In the genomic region with DNA sequence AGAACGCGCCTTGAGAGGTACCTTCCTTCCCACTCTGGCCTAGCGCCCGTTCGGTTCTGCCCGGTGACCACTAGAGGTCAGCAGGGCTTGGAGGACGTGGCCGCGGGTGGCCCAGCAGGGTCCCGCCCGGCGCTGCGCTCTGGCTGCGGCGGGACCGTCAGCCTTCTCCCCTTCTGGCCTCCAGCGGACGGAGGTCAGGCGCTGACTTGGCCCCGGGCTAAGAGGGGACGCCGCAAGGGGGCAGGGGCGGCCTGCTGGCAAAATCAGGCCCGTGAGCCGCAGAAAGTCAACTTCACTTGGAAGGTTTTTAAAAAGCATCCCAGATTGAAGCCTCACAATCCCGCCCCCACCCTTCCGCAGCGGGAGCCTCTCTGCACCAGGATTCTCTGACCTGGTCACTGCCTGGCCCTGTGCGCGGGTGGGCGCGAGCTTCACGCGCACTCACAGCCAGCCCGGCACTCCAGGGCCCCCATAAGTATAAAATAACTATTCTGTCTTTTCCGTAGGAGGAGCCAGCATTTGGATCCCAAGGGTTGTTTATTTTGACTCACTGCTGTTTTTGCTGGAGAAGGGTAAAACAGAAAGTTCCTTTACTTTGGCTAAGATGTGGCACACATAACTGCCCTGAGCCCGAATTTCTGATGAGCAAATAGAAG, we compare ENCODE assay signal across 8 cellular contexts. TPM values are rescaled to one million over a fixed set of nuclear protein-coding genes. Genes with fewer than 3 reads are reported as not detected.
DNase-seq lines count a peak whose midpoint lies in the region; ATAC-seq and TF ChIP-seq lines count a peak whose summit lies in the region.

No MANE protein-coding gene starts in this region.

- H3K36me3 ChIP-seq in OCI-LY1 (ENCODE audit: insufficient read depth, low read length) (no peaks in the 10 kb centered on the region), fibroblast of lung (ENCODE audit: control insufficient read depth, insufficient read depth, low read length) (no peaks in the 10 kb centered on the region)

- no peaks in the 10 kb centered on the region for H3K27me3 ChIP-seq in OCI-LY1 (ENCODE audit: insufficient read depth, low read length)
- H3K27me3 ChIP-seq in fibroblast of lung (ENCODE audit: control insufficient read depth, insufficient read depth, low read length) = no peaks in the 10 kb centered on the region

- H2AFZ ChIP-seq in OCI-LY1 (ENCODE audit: low read length) = no peak overlapping the region
- no peak overlapping the region for H2AFZ ChIP-seq in fibroblast of lung (ENCODE audit: low read length)

- no peaks in the 10 kb centered on the region for H3F3A ChIP-seq in OCI-LY1 (ENCODE audit: insufficient read depth, low read length)

- H4K20me1 ChIP-seq in OCI-LY1 (ENCODE audit: insufficient read depth, low read length) (no peaks in the 10 kb centered on the region), fibroblast of lung (ENCODE audit: control insufficient read depth, extremely low read depth, insufficient read depth, low read length) (no peaks in the 10 kb centered on the region)

- H3K4me3 Mint-ChIP-seq in naive B cell = peak overlapping the region in 6 of 8 donors; percentile 15 to 79 (median 59)

- TF ChIP-seq CTCF in OCI-LY1 (IDR thresholded peaks at IDR 0.05; ENCODE audit: low read length) (peak; percentile 20; the same call in 1 of the 2 replicates), fibroblast of lung (conservative IDR thresholded peaks at IDR 0.05 in 1 of 2, IDR thresholded peaks at IDR 0.05 in 1 of 2; ENCODE audit: low read depth in 1 of 2, low read length in 2 of 2) (peak; percentile 61 to 70)

- no peaks in the 10 kb centered on the region for H3K36me3 Mint-ChIP-seq in naive B cell

- H3K9me2 ChIP-seq in OCI-LY1 (ENCODE audit: low read depth, low read length) = no peaks in the 10 kb centered on the region

- H3K27ac ChIP-seq in OCI-LY1 (ENCODE audit: low read depth, low read length, poor library complexity, severe bottlenecking) = no peak overlapping the region
- no peak overlapping the region for H3K27ac ChIP-seq in fibroblast of lung (ENCODE audit: insufficient read depth, low read length)

- H3K4me3 ChIP-seq in OCI-LY1 (ENCODE audit: low read depth, low read length, poor library complexity, severe bottlenecking) (no peak overlapping the region), fibroblast of lung (replicated peaks in 1 of 4; ENCODE audit: control extremely low read depth in 1 of 4, insufficient read depth in 1 of 4, low read depth in 3 of 4, low read length in 4 of 4) (peak overlapping the region in 3 of 4 experiments; percentile 31 to 48 (median 42))

- H3K27me3 Mint-ChIP-seq in naive B cell = peaks cover 4 to 32% (median 19%) of the 10 kb centered on the region in 3 donors

- peak; percentile 71 to 78 for ATAC-seq in naive B cell (ENCODE audit: low read depth in 2 of 2)
- peak; percentile 85 for ATAC-seq in stimulated activated naive CD8-positive, alpha-beta T cell treated with anti-CD3 and anti-CD28 coated beads, Interleukin-15, Interleukin-2, amounts not matched to agents 100 U/mL and 50 U/mL, for 24 hours

- DNase-seq in NCI-H2107 treated with DMSO at 0.1 percent for 48 hours (lab: John Stamatoyannopoulos, UW; ENCODE audit: unreplicated experiment) (peak; percentile 6), NCI-H2107 (lab: John Stamatoyannopoulos, UW) (no peak), activated T-helper 1 cell treated with Interleukin-2 at 50 U/mL for 16 hours (ENCODE audit: low read depth) (peak; percentile 26), fibroblast of lung (ENCODE audit: low read depth in 2 of 2) (peak; percentile 19 to 86), naive B cell (peak; percentile 58), germinal center (ENCODE audit: low spot score) (no peak)
- peak; percentile 64 for DNase-seq in stimulated activated naive CD8-positive, alpha-beta T cell treated with anti-CD3 and anti-CD28 coated beads, Interleukin-15, Interleukin-2, amounts not matched to agents 100 U/mL and 50 U/mL, for 24 hours

- H3K9me3 Mint-ChIP-seq in naive B cell = no peaks in the 10 kb centered on the region

- no peak overlapping the region for H3K9ac ChIP-seq in OCI-LY1 (ENCODE audit: low read length)
- H3K9ac ChIP-seq in fibroblast of lung (ENCODE audit: insufficient read depth, low read length) = no peak overlapping the region

- H3K9me3 ChIP-seq in OCI-LY1 (ENCODE audit: low read length) = no peaks in the 10 kb centered on the region
- no peaks in the 10 kb centered on the region for H3K9me3 ChIP-seq in fibroblast of lung (ENCODE audit: control insufficient read depth, insufficient read depth, low read depth, low read length)

- H3K4me1 ChIP-seq in OCI-LY1 (ENCODE audit: insufficient read depth, low read length, severe bottlenecking) = no peaks in the 10 kb centered on the region
- H3K4me1 ChIP-seq in fibroblast of lung (ENCODE audit: control insufficient read depth, extremely low read depth, insufficient read depth, low read length) = no peaks in the 10 kb centered on the region

- peak overlapping the region in 1 of 6 donors; percentile 28 for H3K27ac Mint-ChIP-seq in naive B cell

- H3K4me2 ChIP-seq in OCI-LY1 (ENCODE audit: low read length) = no peak overlapping the region
- H3K4me2 ChIP-seq in fibroblast of lung (ENCODE audit: extremely low read depth, insufficient read depth, low read length) = peak overlapping the region; percentile 70

- peaks cover 7 to 12% (median 11%) of the 10 kb centered on the region in 3 donors for H3K4me1 Mint-ChIP-seq in naive B cell

- H3K79me2 ChIP-seq in OCI-LY1 (ENCODE audit: insufficient read depth, low read length) (no peaks in the 10 kb centered on the region), fibroblast of lung (ENCODE audit: control insufficient read depth, insufficient read depth, low read length) (no peaks in the 10 kb centered on the region)

RNA-seq across cellular contexts. Expression of gene ZBTB16, which starts 23.2 kb away (rescaled TPM):
- total RNA-seq in fibroblast of lung = 0.26 TPM in 1 of 2 replicates, not detected in the other
- polyA plus RNA-seq in fibroblast of lung = not detected in 2 replicates
- not detected in 2 replicates for polyA plus RNA-seq in fibroblast of lung (2012)
- not detected in 2 replicates for polyA minus RNA-seq in fibroblast of lung (ENCODE audit: low replicate concordance)
- polyA plus RNA-seq in naive B cell (ENCODE audit: low read depth in 6 of 6) = 100 to 1,000 TPM in 2 of 6 donors, 10 to 100 TPM in 3, 1 to 10 TPM in 1; 10.0 to 178 (median 50.5) TPM

Comparison
In these comparisons a context has a peak if more than half of its experiments do, and no peak if none do; other contexts are left out.
1. DNase-seq: peak in NCI-H2107 treated with DMSO at 0.1 percent for 48 hours (single experiment), activated T-helper 1 cell treated with Interleukin-2 at 50 U/mL for 16 hours (single experiment), fibroblast of lung (2 of 2), naive B cell (single experiment) and stimulated activated naive CD8-positive, alpha-beta T cell treated with anti-CD3 and anti-CD28 coated beads, Interleukin-15, Interleukin-2, amounts not matched to agents 100 U/mL and 50 U/mL, for 24 hours (single experiment); none in NCI-H2107 (single experiment) and germinal center (single experiment).
2. RNA of gene ZBTB16, which starts 23.2 kb away (polyA plus RNA-seq): 10.0 to 178 TPM in naive B cell; not detected in fibroblast of lung; every median in the first group is over 10 times any median in the second.